Comparison of ENCODE assay signal across 1 cellular context in the genomic region with DNA sequence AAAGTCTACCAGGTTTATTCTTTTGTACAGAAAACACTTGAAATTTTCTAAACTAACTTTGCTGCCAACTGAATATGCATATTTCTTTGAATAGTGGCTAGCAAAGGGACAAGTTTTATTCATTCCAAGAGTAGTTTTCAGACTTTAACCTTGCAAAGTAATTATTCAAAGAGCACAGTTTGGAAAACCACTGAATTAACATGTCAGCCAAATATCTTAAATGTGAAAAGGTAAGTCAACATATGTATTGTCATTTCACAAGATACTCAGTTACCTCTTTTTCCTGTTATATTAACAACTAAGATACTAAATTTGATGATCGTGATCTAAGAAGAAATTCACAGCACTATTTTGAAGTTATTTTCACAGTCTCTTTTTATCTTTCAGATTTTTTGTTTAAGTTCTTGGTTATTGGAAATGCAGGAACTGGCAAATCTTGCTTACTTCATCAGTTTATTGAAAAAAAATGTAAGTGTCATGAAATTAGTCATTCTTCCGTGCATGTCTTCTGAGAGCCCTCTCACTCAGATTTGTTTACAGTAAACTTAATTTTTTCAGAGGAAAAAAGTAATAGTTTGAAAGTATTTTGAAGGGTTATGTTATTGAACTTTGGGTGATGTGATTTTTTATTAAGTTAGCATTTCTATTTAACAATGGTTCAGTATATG.
TF ChIP-seq lines count a peak whose summit lies in the region.

No MANE protein-coding gene starts in this region.

TF ChIP-seq in endothelial cell of umbilical vein, 7 proteins besides CTCF, POLR2A, EP300 and RAD21:
- no peak for TF ChIP-seq POLR2AphosphoS5 (IDR thresholded peaks at IDR 0.05; ENCODE audit: insufficient read depth, low read depth, low read length)
- TF ChIP-seq FOS (IDR thresholded peaks at IDR 0.05; ENCODE audit: borderline replicate concordance, insufficient read depth, low read length) = no peak
- no peak for TF ChIP-seq EZH2 (IDR thresholded peaks at IDR 0.05; ENCODE audit: borderline replicate concordance, low read depth, low read length, severe bottlenecking)
- no peak for TF ChIP-seq JUN (IDR thresholded peaks at IDR 0.05; ENCODE audit: borderline replicate concordance, insufficient read depth, insufficient read length, low read depth)
- TF ChIP-seq, protein P1, sequence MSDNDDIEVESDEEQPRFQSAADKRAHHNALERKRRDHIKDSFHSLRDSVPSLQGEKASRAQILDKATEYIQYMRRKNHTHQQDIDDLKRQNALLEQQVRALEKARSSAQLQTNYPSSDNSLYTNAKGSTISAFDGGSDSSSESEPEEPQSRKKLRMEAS (IDR thresholded peaks at IDR 0.05; ENCODE audit: insufficient read depth, insufficient read length) = no peak
